Comparison of ENCODE assay signal across 22 cellular contexts in the genomic region with DNA sequence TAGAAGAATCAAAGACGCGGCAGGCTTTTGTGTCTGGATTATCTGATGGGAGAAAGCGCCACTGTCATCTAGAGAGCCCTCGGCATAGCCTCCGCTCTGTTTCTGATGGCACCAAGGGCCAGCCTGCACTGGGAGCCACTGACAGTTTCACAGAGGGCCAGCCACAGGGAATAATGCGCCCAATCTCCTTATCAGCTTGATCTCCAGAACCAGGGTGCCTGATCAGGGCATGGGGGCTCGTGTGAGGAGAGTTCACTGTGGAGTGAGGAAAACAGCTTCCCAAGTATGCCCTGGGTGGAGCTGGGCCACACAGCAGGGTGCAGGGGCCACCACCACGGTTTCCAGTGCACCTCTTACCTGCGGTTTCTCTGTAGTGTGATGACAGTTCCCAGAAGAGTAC. TPM values are rescaled to one million over a fixed set of nuclear protein-coding genes. Genes with fewer than 3 reads are reported as not detected.
A peak's percentile ranks its signal among the peaks of the same experiment; 100 is the strongest.
DNase-seq lines count a peak whose midpoint lies in the region; ATAC-seq and TF ChIP-seq lines count a peak whose summit lies in the region.
"Had no signal": no experiment of that assay in that cellular context is flagged by ENCODE, and none has a peak within 500 bp of the region (broad histone marks: within the 10 kb centered on the region; RNA-seq: fewer than 3 reads in every experiment).

No MANE protein-coding gene starts in this region.

- no peak for TF ChIP-seq CTCF in endodermal cell (conservative IDR thresholded peaks at IDR 0.05)
- TF ChIP-seq CTCF in CD8-positive, alpha-beta T cell (IDR thresholded peaks at IDR 0.05): no peak

- H3K9ac ChIP-seq in endodermal cell (ENCODE audit: extremely low read depth, low read length, poor library complexity, severe bottlenecking) (no peak overlapping the region), neuronal stem cell (ENCODE audit: low read depth, low read length, poor library complexity) (no peak overlapping the region)

- H3K23ac ChIP-seq in neuronal stem cell (ENCODE audit: low read depth, low read length, poor library complexity): no peak overlapping the region

- H3K9me3 Mint-ChIP-seq in endodermal cell: no peaks in the 10 kb centered on the region
- no peaks in the 10 kb centered on the region for H3K9me3 Mint-ChIP-seq in stimulated activated naive B cell treated with anti-CD40 and anti-IgM and Interleukin-4, amounts not matched to agents 10 μg/mL and 1 μg/mL and 100 μg/mL, for 72 hours
- no peaks in the 10 kb centered on the region for H3K9me3 Mint-ChIP-seq in CD8-positive, alpha-beta T cell
- H3K9me3 Mint-ChIP-seq: CD8-positive, alpha-beta memory T cell had no signal

- no peak overlapping the region for H3K4me2 ChIP-seq in neuronal stem cell (ENCODE audit: insufficient read depth, low read length, poor library complexity, severe bottlenecking)

- no peak overlapping the region for H3K27ac Mint-ChIP-seq in endodermal cell
- H3K27ac Mint-ChIP-seq in stimulated activated naive B cell treated with anti-CD40 and anti-IgM and Interleukin-4, amounts not matched to agents 10 μg/mL and 1 μg/mL and 100 μg/mL, for 72 hours: peak overlapping the region; percentile 67
- no peak overlapping the region for H3K27ac Mint-ChIP-seq in CD8-positive, alpha-beta T cell
- H3K27ac Mint-ChIP-seq: B cell had no signal

- intact Hi-C loops in CD8-positive, alpha-beta T cell (cut with DNase I, micrococcal nuclease): no loop called here

- peaks cover 7% of the 10 kb centered on the region for H3K4me1 Mint-ChIP-seq in endodermal cell
- peaks cover 0 to 3% of the 10 kb centered on the region in 2 donors for H3K4me1 Mint-ChIP-seq in stimulated activated naive B cell treated with anti-CD40 and anti-IgM and Interleukin-4, amounts not matched to agents 10 μg/mL and 1 μg/mL and 100 μg/mL, for 72 hours
- no peaks in the 10 kb centered on the region for H3K4me1 Mint-ChIP-seq in CD8-positive, alpha-beta T cell (ENCODE audit: low read depth)
- H3K4me1 Mint-ChIP-seq: B cell had no signal

- H4K91ac ChIP-seq in neuronal stem cell (ENCODE audit: low read depth, low read length, poor library complexity): no peak overlapping the region

- H3K27ac ChIP-seq in endodermal cell (ENCODE audit: low read depth, low read length) (peak overlapping the region; percentile 35), neuronal stem cell (replicated peaks; ENCODE audit: low read length) (no peak overlapping the region)
- no peak overlapping the region for H3K27ac ChIP-seq in CD8-positive, alpha-beta T cell (ENCODE audit: low read depth, low read length)
- H3K27ac ChIP-seq: C4-2B had no signal

- no peak overlapping the region for H4K8ac ChIP-seq in neuronal stem cell (ENCODE audit: low read depth, low read length)

- no peak overlapping the region for H3K14ac ChIP-seq in neuronal stem cell (ENCODE audit: low read length)

- H3K79me1 ChIP-seq in neuronal stem cell (ENCODE audit: low read depth, low read length): peaks cover 4% of the 10 kb centered on the region

- H2BK12ac ChIP-seq in neuronal stem cell (ENCODE audit: low read length): no peak overlapping the region

- DNase-seq in SK-N-DZ (ENCODE audit: low spot score) (peak; percentile 50), endodermal cell (no peak), neuronal stem cell (ENCODE audit: low spot score) (no peak), GM03348 (ENCODE audit: low spot score) (no peak)
- DNase-seq in stimulated activated naive B cell treated with anti-CD40 and anti-IgM and Interleukin-4, amounts not matched to agents 10 μg/mL and 1 μg/mL and 100 μg/mL, for 72 hours: no peak
- no peak for DNase-seq in CD8-positive, alpha-beta T cell
- DNase-seq: CD8-positive, alpha-beta memory T cell; DMS 273 treated with DMSO at 0.1 percent for 48 hours; DMS79; EL; GDM1; Kasumi-1; NCI-H1105; NCI-H146; NCI-H1930; NCI-H2107; NCI-H524; NCI-H748 treated with DMSO at 0.1 percent for 48 hours had no signal

- no peaks in the 10 kb centered on the region for H3K4me1 ChIP-seq in endodermal cell (ENCODE audit: control insufficient read depth, insufficient read depth, low read length)
- peaks cover 5 to 32% of the 10 kb centered on the region in 2 donors for H3K4me1 ChIP-seq in neuronal stem cell (ENCODE audit: control insufficient read depth in 2 of 2, insufficient read depth in 1 of 2, low read depth in 1 of 2, low read length in 2 of 2)
- H3K4me1 ChIP-seq in CD8-positive, alpha-beta T cell (ENCODE audit: insufficient read depth, low read length): no peaks in the 10 kb centered on the region

- H2AK5ac ChIP-seq in neuronal stem cell (ENCODE audit: low read depth, low read length): no peak overlapping the region

- POLR2A ChIA-PET in CD8-positive, alpha-beta T cell (lab: Charles Lee): no interaction called here

- 90 to 93% methylated on average over 9 of the region's 9 CpGs for WGBS in endodermal cell (ENCODE audit: insufficient coverage in 1 of 2, insufficient read length in 1 of 2), 2 experiments
- no CpG with 5 or more reads among the region's 9 CpGs for WGBS in neuronal stem cell (ENCODE audit: extremely low coverage in 2 of 2, insufficient read length in 2 of 2, insufficient replicate concordance in 1 of 2), 2 donors

- no peak overlapping the region for H2BK5ac ChIP-seq in neuronal stem cell (ENCODE audit: low read length)

- no peak overlapping the region for H2BK120ac ChIP-seq in neuronal stem cell (ENCODE audit: low read depth, low read length)

- H3K4ac ChIP-seq in neuronal stem cell (ENCODE audit: low read length): no peak overlapping the region

- H3K9me3 ChIP-seq in endodermal cell (ENCODE audit: control insufficient read depth, low read length) (no peaks in the 10 kb centered on the region), neuronal stem cell (replicated peaks in 1 of 2; ENCODE audit: control insufficient read depth in 2 of 2, insufficient read depth in 1 of 2, low read depth in 1 of 2, low read length in 2 of 2) (no peaks in the 10 kb centered on the region)
- H3K9me3 ChIP-seq in CD8-positive, alpha-beta T cell (ENCODE audit: low read length): no peaks in the 10 kb centered on the region

- no peak for ATAC-seq in stimulated activated naive B cell treated with anti-CD40 and anti-IgM and Interleukin-4, amounts not matched to agents 10 μg/mL and 1 μg/mL and 100 μg/mL, for 72 hours (replicated peaks)
- ATAC-seq in HG02678 (IDR thresholded peaks at IDR 0.05; ENCODE audit: unreplicated experiment): no peak
- ATAC-seq in CD8-positive, alpha-beta T cell: no peak
- ATAC-seq: K562 had no signal

- H3K18ac ChIP-seq in neuronal stem cell (ENCODE audit: low read length): peak overlapping the region; percentile 9

- H2AFZ ChIP-seq in neuronal stem cell (ENCODE audit: low read length): no peak overlapping the region

- H2BK15ac ChIP-seq in neuronal stem cell (ENCODE audit: low read length): no peak overlapping the region

- H3K36me3 ChIP-seq in endodermal cell (ENCODE audit: control insufficient read depth, insufficient read depth, low read length) (peaks cover 82% of the 10 kb centered on the region), neuronal stem cell (replicated peaks in 1 of 2; ENCODE audit: control insufficient read depth in 2 of 2, insufficient read depth in 2 of 2, low read length in 2 of 2) (peaks cover 23 to 95% of the 10 kb centered on the region in 2 donors)
- peaks cover 20% of the 10 kb centered on the region for H3K36me3 ChIP-seq in CD8-positive, alpha-beta T cell (ENCODE audit: insufficient read depth, low read length)

- H3K27me3 ChIP-seq in endodermal cell (ENCODE audit: control insufficient read depth, insufficient read depth, low read length, poor library complexity, severe bottlenecking) (no peaks in the 10 kb centered on the region), neuronal stem cell (ENCODE audit: control insufficient read depth in 3 of 3, insufficient read depth in 3 of 3, low read depth in 1 of 3, low read length in 3 of 3) (no peaks in the 10 kb centered on the region)
- no peaks in the 10 kb centered on the region for H3K27me3 ChIP-seq in CD8-positive, alpha-beta T cell (ENCODE audit: insufficient read depth, low read length)

- peaks cover 74% of the 10 kb centered on the region for H3K36me3 Mint-ChIP-seq in endodermal cell (ENCODE audit: low read depth)
- peaks cover 26 to 36% of the 10 kb centered on the region in 2 donors for H3K36me3 Mint-ChIP-seq in stimulated activated naive B cell treated with anti-CD40 and anti-IgM and Interleukin-4, amounts not matched to agents 10 μg/mL and 1 μg/mL and 100 μg/mL, for 72 hours
- peaks cover 78% of the 10 kb centered on the region for H3K36me3 Mint-ChIP-seq in CD8-positive, alpha-beta T cell

- no peak overlapping the region for H3K4me3 Mint-ChIP-seq in endodermal cell
- no peak overlapping the region for H3K4me3 Mint-ChIP-seq in stimulated activated naive B cell treated with anti-CD40 and anti-IgM and Interleukin-4, amounts not matched to agents 10 μg/mL and 1 μg/mL and 100 μg/mL, for 72 hours
- no peak overlapping the region for H3K4me3 Mint-ChIP-seq in CD8-positive, alpha-beta T cell
- H3K4me3 Mint-ChIP-seq: B cell; CD8-positive, alpha-beta memory T cell had no signal

- H3K4me3 ChIP-seq in endodermal cell (ENCODE audit: low read length): no peak overlapping the region
- H3K4me3 ChIP-seq in neuronal stem cell (ENCODE audit: low read length in 2 of 2): no peak overlapping the region
- no peak overlapping the region for H3K4me3 ChIP-seq in CD8-positive, alpha-beta T cell (ENCODE audit: low read depth, low read length)
- H3K4me3 ChIP-seq: K562 had no signal

- H3K27me3 Mint-ChIP-seq in endodermal cell (ENCODE audit: insufficient read depth): no peaks in the 10 kb centered on the region
- no peaks in the 10 kb centered on the region for H3K27me3 Mint-ChIP-seq in stimulated activated naive B cell treated with anti-CD40 and anti-IgM and Interleukin-4, amounts not matched to agents 10 μg/mL and 1 μg/mL and 100 μg/mL, for 72 hours
- no peaks in the 10 kb centered on the region for H3K27me3 Mint-ChIP-seq in CD8-positive, alpha-beta T cell (ENCODE audit: low read depth)
- H3K27me3 Mint-ChIP-seq: B cell; CD8-positive, alpha-beta memory T cell had no signal

- CTCF ChIA-PET in CD8-positive, alpha-beta T cell (lab: Charles Lee): no interaction called here

RNA-seq across cellular contexts. Expression of a gene that starts 29.8 kb away (rescaled TPM):
- polyA plus RNA-seq in SK-N-DZ (2014; cell fraction: cytosol; rRNA removed): 62.6 and 81.3 TPM in 2 replicates
- 248 and 299 TPM in 2 replicates for polyA plus RNA-seq in SK-N-DZ (2014; cell fraction: nucleus; rRNA removed)
- 10 to 100 TPM; 53.4 to 67.3 TPM for total RNA-seq in endodermal cell
- polyA plus RNA-seq in endodermal cell (2013, experiment 1 of 2): 67.7 TPM
- polyA plus RNA-seq in endodermal cell (2013, experiment 2 of 2): 60.9 TPM
- polyA plus RNA-seq in neuronal stem cell (2013, experiment 1 of 2): 63.5 TPM
- polyA plus RNA-seq in neuronal stem cell (2013, experiment 2 of 2): 65.4 TPM
- 100 to 1,000 TPM; 246 to 262 TPM for total RNA-seq in CD8-positive, alpha-beta T cell

RNA-seq across cellular contexts. Expression of a gene that starts 44.8 kb away (rescaled TPM):
- polyA plus RNA-seq in SK-N-DZ (2014; cell fraction: cytosol; rRNA removed): 23.8 and 25.0 TPM in 2 replicates
- polyA plus RNA-seq in SK-N-DZ (2014; cell fraction: nucleus; rRNA removed): 18.9 and 43.5 TPM in 2 replicates
- total RNA-seq in endodermal cell: 10 to 100 TPM; 98.1 to 99.4 TPM
- polyA plus RNA-seq in endodermal cell (2013, experiment 1 of 2): 62.4 TPM
- 60.7 TPM for polyA plus RNA-seq in endodermal cell (2013, experiment 2 of 2)
- 63.3 TPM for polyA plus RNA-seq in neuronal stem cell (2013, experiment 1 of 2)
- polyA plus RNA-seq in neuronal stem cell (2013, experiment 2 of 2): 66.0 TPM
- total RNA-seq in CD8-positive, alpha-beta T cell: 10 to 100 TPM; 35.2 to 38.7 TPM
